ENCODE assay signal across 22 cellular contexts in the genomic region with DNA sequence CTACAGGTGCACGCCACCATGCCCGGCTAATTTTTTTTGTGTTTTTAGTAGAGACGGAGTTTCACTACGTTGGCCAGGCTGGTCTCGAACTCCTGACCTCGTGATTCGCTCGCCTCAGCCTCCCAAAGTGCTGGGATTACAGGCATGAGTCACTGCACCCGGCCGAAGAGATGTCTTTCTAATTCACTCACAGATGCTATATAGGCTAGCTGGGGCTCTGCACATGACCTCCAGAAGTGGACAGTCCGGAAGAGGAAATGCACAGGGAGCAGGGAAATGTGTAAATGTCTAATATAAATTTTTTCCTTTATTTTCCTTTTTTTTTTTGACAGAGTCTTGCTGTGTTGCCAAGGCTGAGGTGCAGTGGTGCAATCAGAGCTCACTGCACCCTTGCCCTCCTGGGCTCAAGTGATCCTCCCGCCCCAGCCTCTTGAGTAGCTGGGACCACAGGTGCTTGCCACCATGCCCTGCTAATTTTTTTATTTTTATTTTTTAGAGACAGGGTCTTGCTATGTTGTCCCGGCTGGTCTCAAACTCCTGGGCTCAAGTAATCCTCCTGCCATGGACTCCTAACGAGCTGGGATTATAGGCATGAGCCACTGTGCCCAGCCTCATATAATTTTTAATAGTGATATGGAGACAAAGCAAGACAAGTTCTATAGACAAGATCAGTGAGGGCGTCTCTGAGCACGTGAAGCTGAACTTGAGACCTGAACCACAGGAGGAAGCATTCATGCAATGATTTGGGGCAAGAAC. TPM values are rescaled to one million over a fixed set of nuclear protein-coding genes. Genes with fewer than 3 reads are reported as not detected.
"Had no signal": no experiment of that assay in that cellular context is flagged by ENCODE, and none has a peak within 500 bp of the region (broad histone marks: within the 10 kb centered on the region; RNA-seq: fewer than 3 reads in every experiment).

No MANE protein-coding gene starts in this region.

- H3K27ac Mint-ChIP-seq: activated CD4-positive, alpha-beta memory T cell treated with anti-CD3 and anti-CD28 coated beads for 36 hours; effector memory CD8-positive, alpha-beta T cell; natural killer cell had no signal

- DNase-seq: activated CD4-positive, alpha-beta memory T cell treated with anti-CD3 and anti-CD28 coated beads for 36 hours; activated CD4-positive, alpha-beta T cell treated with anti-CD3 and anti-CD28 coated beads for 48 hours; activated naive CD4-positive, alpha-beta T cell treated with Interleukin-2 at 50 U/mL for 16 hours; activated T-cell treated with anti-CD3 and anti-CD28 coated beads, Interleukin-2, amount 50 U/mL, for 48 hours; amygdala; colonic mucosa; dorsolateral prefrontal cortex; effector memory CD8-positive, alpha-beta T cell; esophagus squamous epithelium; gastrocnemius medialis; hypothalamus; islet precursor cell; left cardiac atrium; midbrain; natural killer cell; stimulated activated CD4-positive, alpha-beta T cell treated with anti-CD3 and anti-CD28 coated beads, Interleukin-15, amount 100 ng/mL, for 24 hours; stimulated activated CD8-positive, alpha-beta memory T cell treated with anti-CD3 and anti-CD28 coated beads, Interleukin-4, amount 100 ng/mL, for 48 hours; stimulated activated naive CD4-positive, alpha-beta T cell; testis; trophoblast cell had no signal

- ATAC-seq: effector memory CD8-positive, alpha-beta T cell; gastrocnemius medialis; left cardiac atrium; natural killer cell; sciatic nerve had no signal

- H3K36me3 Mint-ChIP-seq: natural killer cell had no signal

- H3K9me3 Mint-ChIP-seq: activated CD4-positive, alpha-beta memory T cell treated with anti-CD3 and anti-CD28 coated beads for 36 hours; effector memory CD8-positive, alpha-beta T cell; natural killer cell had no signal

- H3K27me3 Mint-ChIP-seq: activated CD4-positive, alpha-beta memory T cell treated with anti-CD3 and anti-CD28 coated beads for 36 hours; effector memory CD8-positive, alpha-beta T cell had no signal

- H3K4me3 Mint-ChIP-seq: activated CD4-positive, alpha-beta memory T cell treated with anti-CD3 and anti-CD28 coated beads for 36 hours; effector memory CD8-positive, alpha-beta T cell; natural killer cell had no signal

RNA-seq across cellular contexts. Expression of gene PTGER1, which starts 12.4 kb away (rescaled TPM):
- total RNA-seq: vagina had no signal
